Comparison of ENCODE assay signal across 8 cellular contexts in the genomic region with DNA sequence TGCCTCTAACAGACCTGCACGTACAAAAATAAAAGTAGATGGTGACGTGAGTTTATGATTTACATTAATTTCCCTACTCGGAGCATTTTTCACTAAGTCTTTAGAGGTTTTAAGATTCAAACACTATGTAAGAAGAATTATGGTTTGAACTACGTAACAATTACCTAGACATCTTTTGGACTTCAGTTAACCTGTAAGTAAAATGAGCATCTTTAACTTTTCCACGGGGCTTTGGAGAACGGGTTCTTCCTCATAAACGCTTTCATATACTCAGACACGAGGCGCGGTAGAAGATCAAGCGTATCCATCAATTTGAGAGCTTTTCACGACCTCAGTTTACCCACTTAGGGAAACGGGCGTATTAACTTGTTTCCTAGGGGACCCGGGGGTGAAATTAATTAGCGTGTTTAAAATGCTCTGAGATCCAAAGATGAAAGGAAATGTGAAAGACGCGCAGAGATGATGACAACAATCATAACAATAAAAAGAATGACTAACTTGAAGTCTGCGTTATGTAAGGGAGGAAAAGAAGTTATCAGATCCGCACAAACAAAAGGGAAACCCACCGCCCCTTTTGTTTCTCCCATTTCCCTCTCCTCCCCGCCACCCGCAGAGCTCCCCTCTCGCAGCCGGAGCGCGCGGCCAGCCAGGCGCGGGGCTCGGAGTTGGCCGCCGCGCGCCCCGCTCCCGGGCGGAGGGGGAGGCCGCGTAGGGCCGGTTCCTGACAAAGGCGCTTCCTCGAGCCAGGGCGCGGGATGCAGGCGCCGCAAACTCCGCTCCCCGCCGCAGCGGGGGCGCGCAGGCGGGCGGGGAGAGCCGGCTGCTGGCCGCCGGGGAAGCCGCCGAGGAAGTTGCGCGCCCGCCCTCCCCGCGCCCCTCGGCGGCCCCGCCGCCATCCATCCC. TPM values are rescaled to one million over a fixed set of nuclear protein-coding genes. Genes with fewer than 3 reads are reported as not detected.
A peak's percentile ranks its signal among the peaks of the same experiment; 100 is the strongest.
DNase-seq lines count a peak whose midpoint lies in the region; ATAC-seq and TF ChIP-seq lines count a peak whose summit lies in the region.

No MANE protein-coding gene starts in this region.

- peak overlapping the region; percentile 80 for H2AFZ ChIP-seq in neuron (ENCODE audit: low read depth, low read length)

- DNase-seq in AG09309 (ENCODE audit: low read depth): no peak
- DNase-seq in NCI-H526 (lab: John Stamatoyannopoulos, UW): peak; percentile 49 to 76
- peak; percentile 74 for DNase-seq in activated effector memory CD4-positive, alpha-beta T cell treated with anti-CD3 and anti-CD28 coated beads, Interleukin-2, amount 50 U/mL, for 16 hours
- DNase-seq in ureter (ENCODE audit: low spot score): no peak

- 0% methylated on average over 27 to 28 of the region's 69 CpGs for WGBS in gastroesophageal sphincter (ENCODE audit: low coverage in 1 of 2), 2 donors

- ATAC-seq in GM18873 (IDR thresholded peaks at IDR 0.05; ENCODE audit: low FRiP score, unreplicated experiment) (peak; percentile 9), HG03095 (IDR thresholded peaks at IDR 0.05; ENCODE audit: unreplicated experiment) (peak; percentile 4), gastroesophageal sphincter (peak; percentile 44)

- no peaks in the 10 kb centered on the region for H3K9me3 ChIP-seq in gastroesophageal sphincter
- no peaks in the 10 kb centered on the region for H3K9me3 ChIP-seq in neuron (ENCODE audit: low read length)

- H3K4me3 ChIP-seq in AG09309 (ENCODE audit: control insufficient read depth, low read depth, low read length): peak overlapping the region; percentile 72
- H3K4me3 ChIP-seq in gastroesophageal sphincter: peak overlapping the region; percentile 67 to 87
- H3K4me3 ChIP-seq in neuron (ENCODE audit: low read length): peak overlapping the region; percentile 82

- peak overlapping the region; percentile 93 to 99 (median 96) for H3K27ac ChIP-seq in gastroesophageal sphincter

- no peak for TF ChIP-seq CTCF in AG09309 (IDR thresholded peaks at IDR 0.05; ENCODE audit: control insufficient read depth, insufficient read depth, low read depth, low read length, missing control alignments)
- no peak for TF ChIP-seq CTCF in gastroesophageal sphincter (IDR thresholded peaks at IDR 0.05)

- H3K4me1 ChIP-seq in gastroesophageal sphincter: peaks cover 8 to 42% (median 19%) of the 10 kb centered on the region in 3 donors
- H3K4me1 ChIP-seq in neuron (ENCODE audit: insufficient read depth, low read length): peaks cover 27% of the 10 kb centered on the region

- H3K36me3 ChIP-seq in gastroesophageal sphincter (no peaks in the 10 kb centered on the region), neuron (ENCODE audit: insufficient read depth, low read length) (peaks cover 7% of the 10 kb centered on the region)

- TF ChIP-seq POLR2A in gastroesophageal sphincter (IDR thresholded peaks at IDR 0.05): no peak

- TF ChIP-seq EP300 in gastroesophageal sphincter (IDR thresholded peaks at IDR 0.05): no peak

- H3K27me3 ChIP-seq in gastroesophageal sphincter: no peaks in the 10 kb centered on the region
- no peaks in the 10 kb centered on the region for H3K27me3 ChIP-seq in neuron (ENCODE audit: insufficient read depth, low read length)

RNA-seq across cellular contexts. Expression of a gene that starts 0.8 kb away (rescaled TPM):
- total RNA-seq in gastroesophageal sphincter (10 to 100 TPM; 13.1 to 22.4 (median 20.5) TPM), ureter (39.4 TPM)

Comparison
In these comparisons a context has a peak if more than half of its experiments do, and no peak if none do; other contexts are left out.
1. DNase-seq: peak in NCI-H526 (2 of 2) and activated effector memory CD4-positive, alpha-beta T cell treated with anti-CD3 and anti-CD28 coated beads, Interleukin-2, amount 50 U/mL, for 16 hours (single experiment); none in AG09309 (single experiment) and ureter (single experiment).
2. Peak in every context shown above with its lines, with median percentiles within 50 percentile points of each other: H3K4me3 ChIP-seq and ATAC-seq.